ENCODE assay signal across 8 cellular contexts in genomic region chr7:19051767-19052375, GRCh38.
DNase-seq lines count a peak whose midpoint lies in the region; ATAC-seq, FAIRE-seq and TF ChIP-seq lines count a peak whose summit lies in the region.

No MANE protein-coding gene starts in this region.

- H3K9me3 ChIP-seq in osteoblast (ENCODE audit: low read depth, low read length) = no peaks in the 10 kb centered on the region

- no peak overlapping the region for H3K4me3 ChIP-seq in osteoblast (ENCODE audit: insufficient read depth, low read length)

- H3K9me3 Mint-ChIP-seq in effector memory CD8-positive, alpha-beta T cell = peaks cover 3 to 7% of the 10 kb centered on the region in 2 donors

- no peaks in the 10 kb centered on the region for H4K20me1 ChIP-seq in osteoblast (ENCODE audit: insufficient read depth, low read length)

- no peak overlapping the region for H3K4me2 ChIP-seq in osteoblast (ENCODE audit: insufficient read depth, low read length)

- FAIRE-seq in RCC 7860 (lab: Jason Lieb, UNC) = peak; percentile 53

- H3K27me3 Mint-ChIP-seq in effector memory CD8-positive, alpha-beta T cell = no peaks in the 10 kb centered on the region

- no peak overlapping the region for H2AFZ ChIP-seq in osteoblast (ENCODE audit: low read length)

- H3K36me3 ChIP-seq in osteoblast (ENCODE audit: insufficient read depth, low read length) = no peaks in the 10 kb centered on the region

- peak; percentile 89 for ATAC-seq in HG03175 (IDR thresholded peaks at IDR 0.05; ENCODE audit: unreplicated experiment)
- ATAC-seq in effector memory CD8-positive, alpha-beta T cell (replicated peaks) = peak; percentile 35

- no peak overlapping the region for H3K27ac Mint-ChIP-seq in effector memory CD8-positive, alpha-beta T cell

- no peaks in the 10 kb centered on the region for H3K36me3 Mint-ChIP-seq in effector memory CD8-positive, alpha-beta T cell (ENCODE audit: insufficient read depth)

- H3K27me3 ChIP-seq in osteoblast (ENCODE audit: insufficient read depth, low read length) = no peaks in the 10 kb centered on the region

- H3K4me1 ChIP-seq in osteoblast (ENCODE audit: insufficient read depth, low read length) = no peaks in the 10 kb centered on the region

- DNase-seq in NCI-H2107 treated with DMSO at 0.1 percent for 48 hours (lab: John Stamatoyannopoulos, UW; ENCODE audit: unreplicated experiment) (peak; percentile 3), NCI-H2107 (lab: John Stamatoyannopoulos, UW) (no peak), GM19238 (ENCODE audit: insufficient read length, low spot score) (peak; percentile 4), RCC 7860 (ENCODE audit: low spot score) (peak; percentile 31), osteoblast (ENCODE audit: insufficient read length, low spot score, missing footprints) (no peak), ureter (ENCODE audit: low spot score) (no peak)
- DNase-seq in effector memory CD8-positive, alpha-beta T cell = peak in 2 of 3 experiments; percentile 2 to 6

- H3K27ac ChIP-seq in osteoblast (ENCODE audit: low read depth, low read length) = no peak overlapping the region

- H3K4me1 Mint-ChIP-seq in effector memory CD8-positive, alpha-beta T cell (ENCODE audit: low read depth in 2 of 2) = no peaks in the 10 kb centered on the region

- no peaks in the 10 kb centered on the region for H3K79me2 ChIP-seq in osteoblast (ENCODE audit: insufficient read depth, low read length)

- TF ChIP-seq CTCF in osteoblast (IDR thresholded peaks at IDR 0.05; ENCODE audit: extremely low read depth, low read depth, low read length) = peak; percentile 72

- no peak overlapping the region for H3K4me3 Mint-ChIP-seq in effector memory CD8-positive, alpha-beta T cell

Comparison
In these comparisons a context has a peak if more than half of its experiments do, and no peak if none do; other contexts are left out.
1. DNase-seq: peak in NCI-H2107 treated with DMSO at 0.1 percent for 48 hours (single experiment), GM19238 (single experiment), RCC 7860 (single experiment) and effector memory CD8-positive, alpha-beta T cell (2 of 3); none in NCI-H2107 (single experiment), osteoblast (single experiment) and ureter (single experiment).